1 cellular context compared by ENCODE assay signal in the genomic region with DNA sequence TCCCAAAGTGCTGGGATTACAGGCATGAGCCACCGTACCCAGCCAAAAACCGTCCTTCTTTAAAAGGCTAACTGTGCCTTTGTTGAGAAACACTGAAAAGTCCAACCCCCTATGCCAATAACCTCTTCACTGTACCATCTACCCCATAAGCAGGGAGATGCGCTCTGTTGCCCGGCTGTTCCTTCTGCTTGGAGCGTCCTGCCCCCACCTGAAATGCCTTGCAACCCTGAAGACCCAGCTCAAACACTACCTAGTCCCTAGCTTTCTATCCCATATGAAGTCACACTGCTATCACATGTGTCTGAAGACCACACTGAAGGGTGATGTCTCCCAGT.
TF ChIP-seq lines count a peak whose summit lies in the region.

No MANE protein-coding gene starts in this region.

TF ChIP-seq in WTC11, 78 proteins besides CTCF, POLR2A, EP300 and RAD21 (continued from another document):
- TF ChIP-seq, protein P1, sequence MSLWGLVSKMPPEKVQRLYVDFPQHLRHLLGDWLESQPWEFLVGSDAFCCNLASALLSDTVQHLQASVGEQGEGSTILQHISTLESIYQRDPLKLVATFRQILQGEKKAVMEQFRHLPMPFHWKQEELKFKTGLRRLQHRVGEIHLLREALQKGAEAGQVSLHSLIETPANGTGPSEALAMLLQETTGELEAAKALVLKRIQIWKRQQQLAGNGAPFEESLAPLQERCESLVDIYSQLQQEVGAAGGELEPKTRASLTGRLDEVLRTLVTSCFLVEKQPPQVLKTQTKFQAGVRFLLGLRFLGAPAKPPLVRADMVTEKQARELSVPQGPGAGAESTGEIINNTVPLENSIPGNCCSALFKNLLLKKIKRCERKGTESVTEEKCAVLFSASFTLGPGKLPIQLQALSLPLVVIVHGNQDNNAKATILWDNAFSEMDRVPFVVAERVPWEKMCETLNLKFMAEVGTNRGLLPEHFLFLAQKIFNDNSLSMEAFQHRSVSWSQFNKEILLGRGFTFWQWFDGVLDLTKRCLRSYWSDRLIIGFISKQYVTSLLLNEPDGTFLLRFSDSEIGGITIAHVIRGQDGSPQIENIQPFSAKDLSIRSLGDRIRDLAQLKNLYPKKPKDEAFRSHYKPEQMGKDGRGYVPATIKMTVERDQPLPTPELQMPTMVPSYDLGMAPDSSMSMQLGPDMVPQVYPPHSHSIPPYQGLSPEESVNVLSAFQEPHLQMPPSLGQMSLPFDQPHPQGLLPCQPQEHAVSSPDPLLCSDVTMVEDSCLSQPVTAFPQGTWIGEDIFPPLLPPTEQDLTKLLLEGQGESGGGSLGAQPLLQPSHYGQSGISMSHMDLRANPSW (CRISPR knock-in tag; conservative IDR thresholded peaks at IDR 0.05; ENCODE audit: low read depth): no peak
- TF ChIP-seq, protein P2, sequence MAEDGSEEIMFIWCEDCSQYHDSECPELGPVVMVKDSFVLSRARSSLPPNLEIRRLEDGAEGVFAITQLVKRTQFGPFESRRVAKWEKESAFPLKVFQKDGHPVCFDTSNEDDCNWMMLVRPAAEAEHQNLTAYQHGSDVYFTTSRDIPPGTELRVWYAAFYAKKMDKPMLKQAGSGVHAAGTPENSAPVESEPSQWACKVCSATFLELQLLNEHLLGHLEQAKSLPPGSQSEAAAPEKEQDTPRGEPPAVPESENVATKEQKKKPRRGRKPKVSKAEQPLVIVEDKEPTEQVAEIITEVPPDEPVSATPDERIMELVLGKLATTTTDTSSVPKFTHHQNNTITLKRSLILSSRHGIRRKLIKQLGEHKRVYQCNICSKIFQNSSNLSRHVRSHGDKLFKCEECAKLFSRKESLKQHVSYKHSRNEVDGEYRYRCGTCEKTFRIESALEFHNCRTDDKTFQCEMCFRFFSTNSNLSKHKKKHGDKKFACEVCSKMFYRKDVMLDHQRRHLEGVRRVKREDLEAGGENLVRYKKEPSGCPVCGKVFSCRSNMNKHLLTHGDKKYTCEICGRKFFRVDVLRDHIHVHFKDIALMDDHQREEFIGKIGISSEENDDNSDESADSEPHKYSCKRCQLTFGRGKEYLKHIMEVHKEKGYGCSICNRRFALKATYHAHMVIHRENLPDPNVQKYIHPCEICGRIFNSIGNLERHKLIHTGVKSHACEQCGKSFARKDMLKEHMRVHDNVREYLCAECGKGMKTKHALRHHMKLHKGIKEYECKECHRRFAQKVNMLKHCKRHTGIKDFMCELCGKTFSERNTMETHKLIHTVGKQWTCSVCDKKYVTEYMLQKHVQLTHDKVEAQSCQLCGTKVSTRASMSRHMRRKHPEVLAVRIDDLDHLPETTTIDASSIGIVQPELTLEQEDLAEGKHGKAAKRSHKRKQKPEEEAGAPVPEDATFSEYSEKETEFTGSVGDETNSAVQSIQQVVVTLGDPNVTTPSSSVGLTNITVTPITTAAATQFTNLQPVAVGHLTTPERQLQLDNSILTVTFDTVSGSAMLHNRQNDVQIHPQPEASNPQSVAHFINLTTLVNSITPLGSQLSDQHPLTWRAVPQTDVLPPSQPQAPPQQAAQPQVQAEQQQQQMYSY (CRISPR knock-in tag; IDR thresholded peaks at IDR 0.05): no peak
